In the genomic region with DNA sequence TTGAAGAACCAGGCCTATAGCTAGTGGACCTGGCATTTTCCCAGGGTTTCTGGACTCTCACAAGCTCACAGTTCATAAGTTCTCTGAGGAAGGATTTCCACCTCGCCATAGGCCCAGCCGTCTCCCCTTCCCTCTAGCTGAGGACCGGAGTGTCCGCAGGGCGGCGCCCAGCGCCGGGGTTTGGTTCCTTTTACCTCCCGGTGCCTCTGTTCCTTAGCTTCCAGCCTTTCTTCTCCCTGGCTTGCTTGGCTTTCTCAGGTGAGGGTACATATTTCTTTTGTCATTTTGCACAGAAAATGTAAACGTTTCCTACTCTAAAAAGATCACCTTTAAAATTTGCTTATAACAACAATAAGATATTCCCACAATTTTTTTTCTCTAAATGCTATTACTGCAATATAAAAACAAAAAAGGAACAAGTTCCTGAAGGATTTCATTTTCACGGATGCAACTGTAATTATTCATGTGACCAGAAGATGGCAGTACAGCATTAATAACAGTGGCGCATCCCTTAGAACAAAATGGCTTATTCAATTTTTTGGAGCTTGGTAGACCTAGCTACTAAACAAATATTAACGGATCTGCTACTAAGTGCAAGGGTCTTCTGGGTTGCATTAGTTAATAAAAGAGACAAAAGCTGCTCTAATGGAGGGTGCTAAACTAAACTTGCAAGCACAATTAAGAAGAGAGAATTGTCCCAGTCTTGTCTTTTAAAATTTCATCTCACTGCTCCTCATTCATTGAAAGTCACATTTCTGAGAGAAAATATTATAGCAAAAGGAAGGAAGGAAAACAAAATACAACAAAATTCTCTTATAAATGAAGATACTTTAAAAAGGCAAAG, we compare ENCODE assay signal across 9 cellular contexts.
DNase-seq lines count a peak whose midpoint lies in the region; ATAC-seq and TF ChIP-seq lines count a peak whose summit lies in the region.
"Had no signal": no experiment of that assay in that cellular context is flagged by ENCODE, and none has a peak within 500 bp of the region (broad histone marks: within the 10 kb centered on the region; RNA-seq: fewer than 3 reads in every experiment).

No MANE protein-coding gene starts in this region.

- peak; percentile 78 for TF ChIP-seq CTCF in A673 (conservative IDR thresholded peaks at IDR 0.05; ENCODE audit: low read depth, low read length)
- TF ChIP-seq CTCF in MCF 10A (IDR thresholded peaks at IDR 0.05; ENCODE audit: unreplicated experiment) = peak; percentile 66
- TF ChIP-seq CTCF in transverse colon (IDR thresholded peaks at IDR 0.05) = peak; percentile 69 to 87 (median 74)

- CTCF ChIA-PET in A673 (lab: Charles Lee) = interaction anchor here (0.6 to 1.5 kb wide), 13 partner anchors 14 to 953 kb away, joined by 3 to 11 read pairs (median 3); a partner anchor contains a TSS
- CTCF ChIA-PET in MCF 10A (lab: Yijun Ruan, JAX) = interaction anchor here (0.5 to 3.8 kb wide), 52 partner anchors 10 to 1216 kb away, joined by 3 to 17 read pairs (median 3); no protein-coding TSS in a partner anchor

- no peak for TF ChIP-seq EP300 in transverse colon (IDR thresholded peaks at IDR 0.05; ENCODE audit: low read depth)

- H3K27me3 Mint-ChIP-seq in MCF 10A (ENCODE audit: insufficient read depth, unreplicated experiment) = peaks cover 5% of the 10 kb centered on the region

- H3K4me3 ChIP-seq in A673 (ENCODE audit: low read depth, low read length, poor library complexity, severe bottlenecking) (no peak overlapping the region), transverse colon (no peak overlapping the region)

- no peak overlapping the region for H3K27ac Mint-ChIP-seq in MCF 10A (ENCODE audit: low read depth, unreplicated experiment)

- H3K27ac ChIP-seq in A673 (ENCODE audit: low read depth, low read length, poor library complexity, severe bottlenecking) (no peak overlapping the region), transverse colon (no peak overlapping the region)

- DNase-seq in A673 (ENCODE audit: low spot score) (peak; percentile 65), GM04504 (ENCODE audit: low read depth) (peak; percentile 23), NCI-H526 treated with DMSO at 0.1 percent for 48 hours (lab: John Stamatoyannopoulos, UW) (peak; percentile 67), MCF 10A (ENCODE audit: unreplicated experiment) (peak; percentile 72), kidney tubule cell (ENCODE audit: low spot score) (peak; percentile 79), transverse colon (no peak)
- DNase-seq: left cardiac atrium had no signal

- ATAC-seq in HG03280 (IDR thresholded peaks at IDR 0.05; ENCODE audit: unreplicated experiment) = peak; percentile 46
- no peak for ATAC-seq in HG02870 (IDR thresholded peaks at IDR 0.05; ENCODE audit: unreplicated experiment)

- no peaks in the 10 kb centered on the region for H3K9me3 ChIP-seq in A673 (ENCODE audit: low read depth, low read length, poor library complexity, severe bottlenecking)
- no peaks in the 10 kb centered on the region for H3K9me3 ChIP-seq in transverse colon

- POLR2A ChIA-PET in A673 (lab: Charles Lee; ENCODE audit: low non-redundant PET) (no interaction called here), MCF 10A (lab: Yijun Ruan, JAX) (interaction anchor here (0.8 to 1.2 kb wide), 4 partner anchors 8 to 283 kb away, joined by 3 to 4 read pairs (median 4); no protein-coding TSS in a partner anchor)

- H3K36me3 ChIP-seq in A673 (ENCODE audit: insufficient read depth, low read length, poor library complexity, severe bottlenecking) = no peaks in the 10 kb centered on the region
- H3K36me3 ChIP-seq in transverse colon = no peaks in the 10 kb centered on the region

- peaks cover 2% of the 10 kb centered on the region for H3K4me1 ChIP-seq in A673 (ENCODE audit: insufficient read depth, low read length, poor library complexity, severe bottlenecking)
- H3K4me1 ChIP-seq in transverse colon = no peaks in the 10 kb centered on the region

- in situ Hi-C loops in transverse colon (cut with MboI; ENCODE audit: low pct_ligation_motif_present in 1 of 4, low pct_unique_long_range_greater_than_20kb in 1 of 4, low sequenced_read_pairs in 3 of 4) = no loop called here

- H3K4me1 Mint-ChIP-seq in MCF 10A (ENCODE audit: insufficient read depth, unreplicated experiment) = peaks cover 7% of the 10 kb centered on the region

- no TSS peak for BruUV-seq in A673 (replicated peaks; lab: Mats Ljungman, UMichigan)
- no TSS peak for BruUV-seq in MCF 10A (replicated peaks; lab: Mats Ljungman, UMichigan)

- H3K4me3 Mint-ChIP-seq in MCF 10A (ENCODE audit: unreplicated experiment) = no peak overlapping the region

- no peaks in the 10 kb centered on the region for H3K27me3 ChIP-seq in A673 (replicated peaks; ENCODE audit: insufficient read depth, low read depth, low read length, poor library complexity)
- no peaks in the 10 kb centered on the region for H3K27me3 ChIP-seq in transverse colon

- TF ChIP-seq POLR2A in transverse colon (IDR thresholded peaks at IDR 0.05) = no peak

- WGBS in transverse colon (ENCODE audit: low coverage in 1 of 2), 2 donors = 0 to 10% methylated on average over 4 to 13 of the region's 13 CpGs

- intact Hi-C loops in A673 (cut with micrococcal nuclease; ENCODE audit: unreplicated experiment) = loop anchor here (1.0 to 10.0 kb wide), 4 partner anchors 64 to 1540 kb away; no protein-coding TSS in a partner anchor
- intact Hi-C loops in MCF 10A (cut with micrococcal nuclease) = loop anchor here (1.0 to 10.0 kb wide), 9 partner anchors 64 to 1540 kb away; a partner anchor contains a TSS
- intact Hi-C loops in transverse colon (cut with DNase I; ENCODE audit: low total_unique reads) = no loop called here

- H3K36me3 Mint-ChIP-seq in MCF 10A (ENCODE audit: insufficient read depth, unreplicated experiment) = no peaks in the 10 kb centered on the region

- H3K9me3 Mint-ChIP-seq in MCF 10A (ENCODE audit: unreplicated experiment) = no peaks in the 10 kb centered on the region
